Comparison of ENCODE assay signal across 8 cellular contexts in the genomic region with DNA sequence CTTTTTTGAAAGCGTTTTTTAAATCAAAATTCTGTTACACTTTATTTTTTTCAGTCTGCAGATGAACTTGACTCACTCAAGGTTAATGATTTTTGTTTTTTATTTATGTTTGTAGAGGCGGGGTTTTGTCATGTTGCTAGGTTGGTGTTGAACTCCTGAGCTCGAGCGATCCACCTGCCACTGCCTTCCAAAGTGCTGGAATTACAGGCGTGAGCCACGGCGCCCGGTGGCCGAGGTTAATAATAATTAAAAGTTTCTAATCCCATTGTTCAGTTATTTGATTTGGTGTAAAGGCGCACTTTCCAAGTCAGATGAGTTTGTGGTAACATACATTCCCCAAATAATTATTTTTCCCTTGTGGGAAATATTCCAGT. TPM values are rescaled to one million over a fixed set of nuclear protein-coding genes. Genes with fewer than 3 reads are reported as not detected.
DNase-seq lines count a peak whose midpoint lies in the region; ATAC-seq and TF ChIP-seq lines count a peak whose summit lies in the region.

No MANE protein-coding gene starts in this region.

- CTCF ChIA-PET in PC-9 (lab: Charles Lee), result no interaction called here

- peaks cover 11% of the 10 kb centered on the region; the same call in 1 of the 2 replicates for H3K36me3 ChIP-seq in PC-9 (ENCODE audit: low read depth)
- no peaks in the 10 kb centered on the region for H3K36me3 ChIP-seq in parathyroid adenoma (ENCODE audit: control insufficient read depth, insufficient read depth, low read length)

- peaks cover 38% of the 10 kb centered on the region for H4K20me1 ChIP-seq in PC-9 (ENCODE audit: insufficient read depth)

- H3K27me3 ChIP-seq in PC-9 (ENCODE audit: insufficient read depth, low read depth) (no peaks in the 10 kb centered on the region), parathyroid adenoma (ENCODE audit: control insufficient read depth, insufficient read depth, low read length) (no peaks in the 10 kb centered on the region)

- TF ChIP-seq CTCF in PC-9 (conservative IDR thresholded peaks at IDR 0.05) (no peak), parathyroid adenoma (IDR thresholded peaks at IDR 0.05) (no peak)

- no peak overlapping the region for H3K9ac ChIP-seq in parathyroid adenoma

- H3F3A ChIP-seq in PC-9 (ENCODE audit: insufficient read depth, low read depth), result peaks cover 18% of the 10 kb centered on the region

- no TSS peak for BruUV-seq in PC-9 (replicated peaks; lab: Mats Ljungman, UMichigan)

- peak; percentile 15 for DNase-seq in ELR (ENCODE audit: low read depth)
- DNase-seq in PC-9, result no peak
- no peak for DNase-seq in epithelial cell of prostate (ENCODE audit: low read depth, low spot score)
- DNase-seq in stimulated activated CD4-positive, alpha-beta T cell treated with anti-CD3 and anti-CD28 coated beads, Interleukin-4, amount 100 ng/mL, for 1 hour, result no peak
- no peak for DNase-seq in G401 (ENCODE audit: low spot score)
- DNase-seq in SIG-M5 (lab: John Stamatoyannopoulos, UW), result no peak

- H3K4me1 ChIP-seq in PC-9 (replicated peaks; ENCODE audit: insufficient read depth) (peaks cover 29% of the 10 kb centered on the region), parathyroid adenoma (peaks cover 19% of the 10 kb centered on the region)

- H3K79me2 ChIP-seq in PC-9 (ENCODE audit: low read depth) (peaks cover 52% of the 10 kb centered on the region), parathyroid adenoma (peaks cover 26% of the 10 kb centered on the region)

- POLR2A ChIA-PET in PC-9 (lab: Charles Lee; ENCODE audit: unreplicated experiment), result interaction anchor here (0.7 to 1.0 kb wide), 2 partner anchors 19 to 36 kb away, joined by 5 read pairs; no protein-coding TSS in a partner anchor

- in situ Hi-C loops in G401 (cut with HindIII; ENCODE audit: low sequenced_read_pairs), result no loop called here

- H3K4me3 ChIP-seq in PC-9, result peak overlapping the region; percentile 95
- H3K4me3 ChIP-seq in parathyroid adenoma (ENCODE audit: low read depth, low read length), result peak overlapping the region; percentile 92

- H3K9me3 ChIP-seq in PC-9 (ENCODE audit: insufficient read depth, low read depth), result no peaks in the 10 kb centered on the region
- H3K9me3 ChIP-seq in parathyroid adenoma (ENCODE audit: control insufficient read depth, low read length), result no peaks in the 10 kb centered on the region

- H3K9me2 ChIP-seq in PC-9 (ENCODE audit: insufficient read depth), result no peaks in the 10 kb centered on the region

- ATAC-seq in HG02840 (IDR thresholded peaks at IDR 0.05; ENCODE audit: low FRiP score, unreplicated experiment), result no peak

- H2AFZ ChIP-seq in PC-9, result peak overlapping the region; percentile 75
- no peak overlapping the region for H2AFZ ChIP-seq in parathyroid adenoma

- intact Hi-C loops in PC-9 (cut with micrococcal nuclease; ENCODE audit: unreplicated experiment), result loop anchor here (2.0 to 10.0 kb wide), 2 partner anchors 103 to 155 kb away; partner anchors contain the start of gene RGMB

- peak overlapping the region; percentile 86 for H3K4me2 ChIP-seq in PC-9
- peak overlapping the region; percentile 62 for H3K4me2 ChIP-seq in parathyroid adenoma (ENCODE audit: low read length)

- peak overlapping the region; percentile 99 for H3K27ac ChIP-seq in PC-9
- H3K27ac ChIP-seq in epithelial cell of prostate, result peak overlapping the region; percentile 99
- H3K27ac ChIP-seq in parathyroid adenoma, result peak overlapping the region; percentile 100

RNA-seq across cellular contexts. Expression of gene CHD1, which starts 1.2 kb away (rescaled TPM):
- 23.3 and 30.5 TPM in 2 replicates for total RNA-seq in PC-9 (2021)
- total RNA-seq in G401 (2014; rRNA removed; shearing (Covaris generic)), result 38.9 and 65.4 TPM in 2 replicates
